Comparison of ENCODE assay signal across 8 cellular contexts in genomic region chr7:39623312-39624201, GRCh38. TPM values are rescaled to one million over a fixed set of nuclear protein-coding genes. Genes with fewer than 3 reads are reported as not detected.
A peak's percentile ranks its signal among the peaks of the same experiment; 100 is the strongest.
DNase-seq lines count a peak whose midpoint lies in the region; ATAC-seq lines count a peak whose summit lies in the region.

Gene RALA, plus strand, starts transcription at chr7:39623572. Its CDS starts 63,096 bp downstream, at chr7:39686668.

- peak; percentile 91 for ATAC-seq in GM19467 (IDR thresholded peaks at IDR 0.05; ENCODE audit: unreplicated experiment)

- POLR2A ChIA-PET in activated CD8-positive, alpha-beta memory T cell treated with anti-CD3 and anti-CD28 coated beads for 36 hours (lab: Charles Lee) = interaction anchor here (0.7 to 2.3 kb wide), 5 partner anchors 14 to 109 kb away, joined by 3 to 8 read pairs (median 3); no protein-coding TSS in a partner anchor

- CTCF ChIA-PET in activated CD8-positive, alpha-beta memory T cell treated with anti-CD3 and anti-CD28 coated beads for 36 hours (lab: Charles Lee) = interaction anchor here (0.6 to 1.9 kb wide), 5 partner anchors 14 to 504 kb away, joined by 3 to 6 read pairs (median 3); no protein-coding TSS in a partner anchor

- DNase-seq in CMK (ENCODE audit: low read depth) = peak; percentile 59
- DNase-seq in HPDE6-E6E7 (ENCODE audit: extremely low spot score) = peak; percentile 90
- peak; percentile 74 for DNase-seq in NK-92 treated with Interleukin-12 subunit alpha and Interleukin-12 subunit beta, amount 100 ng/mL, for 24 hours (lab: John Stamatoyannopoulos, UW)
- DNase-seq in effector CD8-positive, alpha-beta T cell (lab: John Stamatoyannopoulos, UW) = peak; percentile 78
- peak; percentile 76 to 91 for DNase-seq in lung microvascular endothelial cell (ENCODE audit: low read depth in 2 of 2)
- peak; percentile 79 to 84 (median 83) for DNase-seq in stimulated activated CD4-positive, alpha-beta T cell treated with anti-CD3 and anti-CD28 coated beads, TNF-alpha, amount 100 ng/mL, for 4 hours (ENCODE audit: low read depth in 3 of 3)

RNA-seq across cellular contexts. Expression of gene RALA, which starts in this region (rescaled TPM):
- total RNA-seq in activated CD8-positive, alpha-beta memory T cell treated with anti-CD3 and anti-CD28 coated beads for 36 hours = 10 to 100 TPM; 29.1 to 31.1 TPM
- total RNA-seq in lung microvascular endothelial cell = 25.8 and 36.8 TPM in 2 replicates

Comparison
In these comparisons a context has a peak if more than half of its experiments do, and no peak if none do; other contexts are left out.
1. Peak in every context shown above with its lines: DNase-seq and ATAC-seq.